8 cellular contexts compared by ENCODE assay signal in the genomic region with DNA sequence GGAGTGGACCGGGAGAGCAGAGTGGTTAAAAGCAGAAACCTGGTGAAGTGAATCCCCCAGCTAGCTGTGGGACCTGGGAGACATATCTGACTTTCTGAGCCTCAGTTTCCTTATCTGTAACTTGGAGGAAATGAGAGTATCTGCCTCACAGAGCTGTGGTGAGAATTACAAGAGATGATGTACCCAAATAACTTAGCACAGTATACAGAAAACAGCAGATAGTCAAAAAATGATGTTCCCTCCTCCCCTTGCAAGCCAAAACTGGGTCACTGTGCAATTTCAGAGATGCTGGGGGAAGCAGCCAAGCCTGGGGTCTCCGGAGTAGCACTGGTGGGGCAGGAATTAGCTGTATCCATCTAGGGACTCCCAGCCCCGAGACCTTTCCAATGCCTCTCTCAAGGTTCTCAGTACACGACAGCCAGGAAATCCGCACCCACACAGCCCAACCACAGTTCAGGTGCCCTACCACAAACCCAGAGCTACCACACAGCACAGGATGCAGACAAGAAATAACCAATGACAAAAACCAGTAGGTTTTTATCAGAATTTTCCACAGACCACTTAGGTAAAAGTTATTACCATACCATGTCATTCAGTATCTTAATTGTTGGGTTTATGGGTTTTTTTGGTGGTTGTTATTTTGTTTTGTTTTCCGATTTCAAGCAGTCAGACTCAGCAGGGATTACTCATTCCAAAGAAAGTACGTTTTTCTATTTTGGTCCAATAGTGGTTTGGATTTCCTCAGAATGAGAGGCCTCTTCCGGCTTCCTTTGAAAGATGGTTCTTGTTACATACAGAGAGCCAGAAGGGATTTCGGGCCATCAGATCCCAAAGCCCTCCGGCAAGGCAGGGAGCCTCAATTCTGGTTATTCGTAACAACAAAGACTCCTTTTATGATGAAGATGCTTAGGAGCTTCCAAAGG. TPM values are rescaled to one million over a fixed set of nuclear protein-coding genes. Genes with fewer than 3 reads are reported as not detected.
A peak's percentile ranks its signal among the peaks of the same experiment; 100 is the strongest.
DNase-seq lines count a peak whose midpoint lies in the region; ATAC-seq and TF ChIP-seq lines count a peak whose summit lies in the region.

No MANE protein-coding gene starts in this region.

- intact Hi-C loops in mucosa of descending colon (cut with DNase I, micrococcal nuclease) (no loop called here), left cardiac atrium (cut with DNase I) (no loop called here), colonic mucosa (cut with DNase I) (no loop called here)

- peaks cover 11% of the 10 kb centered on the region for H3K9me3 ChIP-seq in mucosa of descending colon
- peaks cover 4% of the 10 kb centered on the region for H3K9me3 ChIP-seq in thymus (ENCODE audit: control insufficient read depth)
- H3K9me3 ChIP-seq in colonic mucosa, result no peaks in the 10 kb centered on the region

- peak; percentile 69 for ATAC-seq in mucosa of descending colon
- no peak for ATAC-seq in left cardiac atrium

- 13% methylated on average over 11 of the region's 11 CpGs for WGBS in thymus

- DNase-seq in HS-5 (ENCODE audit: low read depth), result peak; percentile 18
- peak; percentile 41 to 46 for DNase-seq in activated CD8-positive, alpha-beta memory T cell treated with anti-CD3 and anti-CD28 coated beads for 1 hour (ENCODE audit: extremely low read depth in 1 of 2, low read depth in 1 of 2)
- DNase-seq in mucosa of descending colon, result peak in 2 of 3 donors; percentile 24 to 32
- no peak for DNase-seq in left cardiac atrium
- DNase-seq in cortex of kidney (lab: John Stamatoyannopoulos, UW), result no peak
- no peak for DNase-seq in colonic mucosa
- DNase-seq in NCI-H1417 treated with DMSO at 0.1 percent for 48 hours (lab: John Stamatoyannopoulos, UW), result no peak

- no peaks in the 10 kb centered on the region for H3K36me3 ChIP-seq in mucosa of descending colon (ENCODE audit: low read depth)
- peaks cover 6% of the 10 kb centered on the region for H3K36me3 ChIP-seq in thymus (ENCODE audit: control insufficient read depth, insufficient read depth)
- H3K36me3 ChIP-seq in colonic mucosa, result no peaks in the 10 kb centered on the region

- H3K27me3 ChIP-seq in thymus (ENCODE audit: control insufficient read depth, insufficient read depth) (no peaks in the 10 kb centered on the region), colonic mucosa (peaks cover 7% of the 10 kb centered on the region)

- TF ChIP-seq CTCF in mucosa of descending colon (IDR thresholded peaks at IDR 0.05) (no peak), colonic mucosa (IDR thresholded peaks at IDR 0.05) (no peak)

- no peak overlapping the region for H3K4me3 ChIP-seq in mucosa of descending colon
- peak overlapping the region; percentile 3 for H3K4me3 ChIP-seq in thymus (ENCODE audit: low read length)
- H3K4me3 ChIP-seq in colonic mucosa, result no peak overlapping the region

- H3K4me1 ChIP-seq in mucosa of descending colon (ENCODE audit: low read depth), result no peaks in the 10 kb centered on the region
- H3K4me1 ChIP-seq in thymus (ENCODE audit: control insufficient read depth, insufficient read depth, low read length), result peaks cover 57% of the 10 kb centered on the region
- no peaks in the 10 kb centered on the region for H3K4me1 ChIP-seq in colonic mucosa

- H3K27ac ChIP-seq in thymus (ENCODE audit: low read depth), result peak overlapping the region; percentile 77
- H3K27ac ChIP-seq in colonic mucosa, result no peak overlapping the region

- H3K9ac ChIP-seq in colonic mucosa (ENCODE audit: low read depth in 2 of 2, low read length in 2 of 2), result no peak overlapping the region

RNA-seq across cellular contexts. Expression of a gene that starts 4.9 kb away (rescaled TPM):
- 1 to 10 TPM in 2 of 3 donors, under 1 TPM in 1; 0.32 to 3.0 (median 1.3) TPM for total RNA-seq in mucosa of descending colon
- 5.2 TPM for polyA plus RNA-seq in thymus
- total RNA-seq in left cardiac atrium, result 10 to 100 TPM; 20.0 to 24.3 TPM
- total RNA-seq in colonic mucosa, result under 1 TPM; 0.30 to 0.82 TPM

Comparison
In these comparisons a context has a peak if more than half of its experiments do, and no peak if none do; other contexts are left out.
1. DNase-seq: peak in HS-5 (single experiment), activated CD8-positive, alpha-beta memory T cell treated with anti-CD3 and anti-CD28 coated beads for 1 hour (2 of 2) and mucosa of descending colon (2 of 3); none in left cardiac atrium (single experiment), cortex of kidney (single experiment), colonic mucosa (single experiment) and NCI-H1417 treated with DMSO at 0.1 percent for 48 hours (single experiment).
2. RNA of a gene that starts 4.9 kb away (total RNA-seq): 20.0 to 24.3 TPM in left cardiac atrium; 0.32 to 3.0 TPM in mucosa of descending colon and 0.30 to 0.82 TPM in colonic mucosa; every median in the first group is over 4 times any median in the second.